ENCODE assay signal across 22 cellular contexts in the genomic region with DNA sequence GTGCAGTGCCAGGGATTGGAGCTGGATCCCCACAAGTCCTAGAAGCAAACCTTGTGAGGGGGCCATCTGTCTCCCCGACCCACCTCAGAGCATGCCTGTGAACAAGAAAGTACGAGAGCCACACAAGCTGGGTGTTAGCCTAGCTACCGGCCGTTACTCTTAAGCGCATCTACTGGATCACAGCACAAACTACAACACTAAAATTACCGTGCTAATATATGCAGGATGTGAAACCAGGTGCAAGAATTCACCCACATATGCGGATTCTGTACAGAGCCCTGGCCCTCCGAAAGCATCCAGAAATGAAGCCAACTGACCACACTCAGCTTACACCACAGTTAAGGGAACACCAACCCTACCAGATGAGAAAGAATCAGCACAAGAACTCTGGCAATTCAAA. TPM values are rescaled to one million over a fixed set of nuclear protein-coding genes. Genes with fewer than 3 reads are reported as not detected.
DNase-seq lines count a peak whose midpoint lies in the region; ATAC-seq and TF ChIP-seq lines count a peak whose summit lies in the region.
"Had no signal": no experiment of that assay in that cellular context is flagged by ENCODE, and none has a peak within 500 bp of the region (broad histone marks: within the 10 kb centered on the region; RNA-seq: fewer than 3 reads in every experiment).

No MANE protein-coding gene starts in this region.

- H3K56ac ChIP-seq in H9 (ENCODE audit: insufficient read length, low read depth, low read length): no peak overlapping the region

- no peak overlapping the region for H3K18ac ChIP-seq in H9 (ENCODE audit: insufficient read length, low read depth, low read length)

- H2BK5ac ChIP-seq in H9 (ENCODE audit: insufficient read length, low read length): no peak overlapping the region

- DNase-seq in progenitor cell of endocrine pancreas (ENCODE audit: low spot score, unreplicated experiment) (no peak), H9 (no peak)
- no peak for DNase-seq in naive thymus-derived CD8-positive, alpha-beta T cell
- DNase-seq: activated naive CD4-positive, alpha-beta T cell treated with anti-CD3 and anti-CD28 coated beads, Interleukin-2, amount 50 U/mL, for 16 hours; BE2C; colonic mucosa; GM23248; KG1; kidney; mesendoderm; NCI-H1048; NCI-H2081; NCI-H524; nephron progenitor cell; psoas muscle; Right ventricle myocardium superior; stimulated activated CD4-positive, alpha-beta T cell treated with anti-CD3 and anti-CD28 coated beads, Interleukin-4, amount 100 ng/mL, for 4 hours had no signal

- no peak overlapping the region for H3K14ac ChIP-seq in H9 (ENCODE audit: insufficient read depth, low read length)

- no peak overlapping the region for H3K27ac Mint-ChIP-seq in progenitor cell of endocrine pancreas
- no peak overlapping the region for H3K27ac Mint-ChIP-seq in naive thymus-derived CD8-positive, alpha-beta T cell
- no peak overlapping the region for H3K27ac Mint-ChIP-seq in H9
- H3K27ac Mint-ChIP-seq: nephron progenitor cell had no signal

- H2BK120ac ChIP-seq in H9 (ENCODE audit: low read depth, low read length, poor library complexity, severe bottlenecking): no peak overlapping the region

- no peak overlapping the region for H2BK15ac ChIP-seq in H9 (ENCODE audit: low read depth, low read length)

- H3K23ac ChIP-seq in H9 (ENCODE audit: insufficient read length, low read depth, low read length): no peak overlapping the region

- no peaks in the 10 kb centered on the region for H3K4me1 ChIP-seq in H9 (ENCODE audit: insufficient read depth, low read length)
- H3K4me1 ChIP-seq: BE2C, colonic mucosa, psoas muscle had no signal

- no peak overlapping the region for H3K9ac ChIP-seq in H9 (ENCODE audit: extremely low read depth, insufficient read length, low read length)
- H3K9ac ChIP-seq: GM23248 had no signal

- H4K5ac ChIP-seq in H9 (ENCODE audit: insufficient read length, low read depth, low read length): no peak overlapping the region

- H2AK5ac ChIP-seq in H9 (ENCODE audit: insufficient read length, low read length): no peak overlapping the region

- H3K4me1 Mint-ChIP-seq in progenitor cell of endocrine pancreas (ENCODE audit: low read depth) (peaks cover 2% of the 10 kb centered on the region), H9 (peaks cover 9 to 13% of the 10 kb centered on the region in 2 experiments; a peak in 3 of 4 replicates)
- peaks cover 0 to under 1% (median 0%) of the 10 kb centered on the region in 4 donors for H3K4me1 Mint-ChIP-seq in naive thymus-derived CD8-positive, alpha-beta T cell
- H3K4me1 Mint-ChIP-seq: nephron progenitor cell had no signal

- no peaks in the 10 kb centered on the region for H3K36me3 Mint-ChIP-seq in progenitor cell of endocrine pancreas (ENCODE audit: insufficient read depth)
- no peaks in the 10 kb centered on the region for H3K36me3 Mint-ChIP-seq in naive thymus-derived CD8-positive, alpha-beta T cell
- peaks cover 0 to 11% (median 2%) of the 10 kb centered on the region in 3 experiments; a peak in 4 of 7 replicates for H3K36me3 Mint-ChIP-seq in H9 (ENCODE audit: insufficient read depth in 1 of 3, low read depth in 3 of 3)

- no peak overlapping the region for H2BK20ac ChIP-seq in H9 (ENCODE audit: low read depth, low read length, poor library complexity, severe bottlenecking)

- ATAC-seq in GM19043 (IDR thresholded peaks at IDR 0.05; ENCODE audit: low read depth, unreplicated experiment) (peak; percentile 70), GM21737 (IDR thresholded peaks at IDR 0.05; ENCODE audit: unreplicated experiment) (peak; percentile 60), HG03565 (IDR thresholded peaks at IDR 0.05; ENCODE audit: unreplicated experiment) (peak; percentile 87), GM18858 (IDR thresholded peaks at IDR 0.05; ENCODE audit: unreplicated experiment) (no peak)
- no peak for ATAC-seq in naive thymus-derived CD8-positive, alpha-beta T cell
- ATAC-seq: psoas muscle had no signal

- H3K27me3 ChIP-seq in H9 (ENCODE audit: insufficient read depth, low read length): no peaks in the 10 kb centered on the region
- H3K27me3 ChIP-seq: BE2C, colonic mucosa had no signal

- H2BK12ac ChIP-seq in H9 (ENCODE audit: insufficient read length, low read depth, low read length): no peak overlapping the region

- no peak overlapping the region for H3K27ac ChIP-seq in H9 (ENCODE audit: insufficient read length, low read depth, low read length)
- H3K27ac ChIP-seq: colonic mucosa, GM23248, psoas muscle had no signal

- H3K27me3 Mint-ChIP-seq in progenitor cell of endocrine pancreas (peaks cover 2% of the 10 kb centered on the region), H9 (ENCODE audit: low read depth) (no peaks in the 10 kb centered on the region)
- no peaks in the 10 kb centered on the region for H3K27me3 Mint-ChIP-seq in naive thymus-derived CD8-positive, alpha-beta T cell

- TF ChIP-seq CTCF in progenitor cell of endocrine pancreas (IDR thresholded peaks at IDR 0.05; ENCODE audit: unreplicated experiment): no peak
- no peak for TF ChIP-seq CTCF in H9 (conservative IDR thresholded peaks at IDR 0.05)

- POLR2A ChIA-PET in naive thymus-derived CD8-positive, alpha-beta T cell (lab: Charles Lee): no interaction called here

- H3K4me2 ChIP-seq in H9 (ENCODE audit: insufficient read depth, insufficient read length, low read length): no peak overlapping the region
- H3K4me2 ChIP-seq: smooth muscle cell had no signal

- H4K20me1 ChIP-seq in H9 (ENCODE audit: control insufficient read depth, insufficient read depth, insufficient read length): no peaks in the 10 kb centered on the region

- H3K4me3 Mint-ChIP-seq in progenitor cell of endocrine pancreas (ENCODE audit: low read depth) (no peak overlapping the region), H9 (no peak overlapping the region)
- H3K4me3 Mint-ChIP-seq in naive thymus-derived CD8-positive, alpha-beta T cell: no peak overlapping the region
- H3K4me3 Mint-ChIP-seq: nephron progenitor cell had no signal

- no peak overlapping the region for H4K91ac ChIP-seq in H9 (ENCODE audit: insufficient read length, low read depth, low read length)

- no peak overlapping the region for H3K4ac ChIP-seq in H9 (ENCODE audit: low read depth, low read length)

- no peaks in the 10 kb centered on the region for H3K23me2 ChIP-seq in H9 (ENCODE audit: insufficient read length, low read depth, low read length, poor library complexity, severe bottlenecking)

- H3K79me2 ChIP-seq in H9 (ENCODE audit: insufficient read depth, low read length): no peaks in the 10 kb centered on the region

- no peak overlapping the region for H2AFZ ChIP-seq in H9 (ENCODE audit: low read length)
- H2AFZ ChIP-seq: GM23248 had no signal

- H3K79me1 ChIP-seq in H9 (ENCODE audit: insufficient read depth, low read depth, low read length, poor library complexity, severe bottlenecking): no peaks in the 10 kb centered on the region

- H3T11ph ChIP-seq in H9 (ENCODE audit: low read length): no peak overlapping the region

- no peaks in the 10 kb centered on the region for H3K9me3 ChIP-seq in H9 (ENCODE audit: control insufficient read depth, low read depth, low read length)
- H3K9me3 ChIP-seq: BE2C, colonic mucosa, psoas muscle had no signal

- no CpG with 5 or more reads among the region's 8 CpGs for WGBS in H9 (ENCODE audit: extremely low coverage, insufficient read length, low lambda C conversion rate)

- H3K9me3 Mint-ChIP-seq in progenitor cell of endocrine pancreas (ENCODE audit: low read depth): peaks cover 6% of the 10 kb centered on the region
- H3K9me3 Mint-ChIP-seq in naive thymus-derived CD8-positive, alpha-beta T cell: no peaks in the 10 kb centered on the region
- H3K9me3 Mint-ChIP-seq in H9: peaks cover 5 to 10% of the 10 kb centered on the region in 2 experiments

- no peak overlapping the region for H4K8ac ChIP-seq in H9 (replicated peaks; ENCODE audit: insufficient read length, low read depth, low read length)

RNA-seq across cellular contexts. Expression of a gene that starts 16.0 kb away (rescaled TPM):
- total RNA-seq in progenitor cell of endocrine pancreas (26.9 and 32.1 TPM in 2 replicates), H9 (2021) (not detected in 2 replicates)
- not detected for total RNA-seq in naive thymus-derived CD8-positive, alpha-beta T cell
- polyA plus RNA-seq in naive thymus-derived CD8-positive, alpha-beta T cell: not detected
- total RNA-seq: GM23248, kidney, Right ventricle myocardium superior, smooth muscle cell had no signal
- polyA plus RNA-seq: GM23248, smooth muscle cell had no signal

RNA-seq across cellular contexts. Expression of a gene that starts 37.5 kb away (rescaled TPM):
- 3.9 and 5.3 TPM in 2 replicates for total RNA-seq in progenitor cell of endocrine pancreas
- total RNA-seq in naive thymus-derived CD8-positive, alpha-beta T cell: not detected
- polyA plus RNA-seq in naive thymus-derived CD8-positive, alpha-beta T cell: not detected
- not detected in 2 replicates for total RNA-seq in H9 (2021)
- total RNA-seq: GM23248, kidney, Right ventricle myocardium superior, smooth muscle cell had no signal
- polyA plus RNA-seq: GM23248, smooth muscle cell had no signal

Comparison
In these comparisons a context has a peak if more than half of its experiments do, and no peak if none do; other contexts are left out.
1. ATAC-seq: peak in GM19043 (single experiment), GM21737 (single experiment) and HG03565 (single experiment); none in GM18858 (single experiment) and naive thymus-derived CD8-positive, alpha-beta T cell (0 of 2).
2. RNA of a gene that starts 16.0 kb away (total RNA-seq): 26.9 to 32.1 TPM in progenitor cell of endocrine pancreas; not detected in naive thymus-derived CD8-positive, alpha-beta T cell and not detected in H9; every median in the first group is over 10 times any median in the second.